In the genomic region with DNA sequence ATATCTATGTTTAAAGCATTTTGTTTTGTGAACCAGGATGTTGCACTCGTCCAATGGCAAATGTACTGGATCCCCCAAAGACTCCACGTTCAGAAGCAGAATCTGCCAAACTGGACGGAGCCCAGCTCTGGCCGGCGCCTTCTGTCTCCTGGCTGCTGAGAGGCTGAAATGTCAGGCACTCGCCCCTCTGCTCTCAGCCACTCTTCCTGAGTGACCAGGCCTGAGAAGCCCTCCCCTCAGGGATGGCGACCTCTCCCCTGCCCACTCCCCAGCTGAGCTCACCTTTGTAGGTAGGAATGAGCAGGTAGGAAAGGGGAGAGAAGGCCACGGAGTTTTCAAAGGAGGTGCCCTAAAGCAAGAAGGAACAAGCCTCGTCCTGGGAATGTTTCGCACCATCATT, we compare ENCODE assay signal across 33 cellular contexts.
"Had no signal": no experiment of that assay in that cellular context is flagged by ENCODE, and none has a peak within 500 bp of the region (broad histone marks: within the 10 kb centered on the region; RNA-seq: fewer than 3 reads in every experiment).

No MANE protein-coding gene starts in this region.

- H3K4me3 ChIP-seq: adrenal gland, body of pancreas, breast epithelium had no signal

- H3K27ac ChIP-seq: adrenal gland, body of pancreas, brain microvascular endothelial cell, breast epithelium, VCaP had no signal

- H3K27me3 ChIP-seq: body of pancreas had no signal

- H3K4me1 ChIP-seq: adrenal gland, body of pancreas, breast epithelium had no signal

- ATAC-seq: activated CD8-positive, alpha-beta memory T cell treated with anti-CD3 and anti-CD28 coated beads, Interleukin-2, amount 10 ng/mL, durations not matched to agents 7 days and 5 days; activated CD8-positive, alpha-beta T cell treated with anti-CD3 and anti-CD28 coated beads, Interleukin-2, amount 10 ng/mL, durations not matched to agents 7 days and 5 days; activated naive CD4-positive, alpha-beta T cell treated with anti-CD3 and anti-CD28 coated beads, Interleukin-2, amount 50 U/mL, for 72 hours; activated T-cell treated with anti-CD3 and anti-CD28 coated beads, Interleukin-2, amount 50 U/mL, for 4 hours; activated T-cell treated with anti-CD3 and anti-CD28 coated beads, Interleukin-2, amount 50 U/mL, for 72 hours; activated T-helper 17 cell treated with anti-CD3 and anti-CD28 coated beads, Interleukin-2, amount 50 U/mL, for 72 hours; body of pancreas had no signal

- DNase-seq: activated B cell treated with CpG ODN at 0.5 μM for 24 hours; activated CD4-positive, alpha-beta memory T cell treated with anti-CD3 and anti-CD28 coated beads for 36 hours; activated CD4-positive, alpha-beta T cell treated with anti-CD3 and anti-CD28 coated beads for 4 hours; activated CD4-positive, alpha-beta T cell treated with anti-CD3 and anti-CD28 coated beads, Interleukin-2, amount 10 ng/mL, durations not matched to agents 24 days and 14 days; activated CD4-positive, alpha-beta T cell treated with anti-CD3 and anti-CD28 coated beads, Interleukin-2, amount 50 U/mL, for 1 hour; activated CD4-positive, alpha-beta T cell treated with anti-CD3 and anti-CD28 coated beads, Interleukin-2, amount 50 U/mL, for 4 hours; activated CD4-positive, CD25-positive, alpha-beta regulatory T cell treated with anti-CD3 and anti-CD28 coated beads, Interleukin-2, amount 50 U/mL, for 72 hours; activated CD8-positive, alpha-beta memory T cell treated with anti-CD3 and anti-CD28 coated beads for 24 hours; activated CD8-positive, alpha-beta memory T cell treated with anti-CD3 and anti-CD28 coated beads, Interleukin-2, amount 10 ng/mL, durations not matched to agents 7 days and 5 days; activated CD8-positive, alpha-beta T cell treated with anti-CD3 and anti-CD28 coated beads, Interleukin-2, amount 10 ng/mL, durations not matched to agents 7 days and 5 days; activated gamma-delta T cell treated with Interleukin-2 at 50 U/mL for 16 hours; activated naive CD4-positive, alpha-beta T cell; activated naive CD4-positive, alpha-beta T cell treated with anti-CD3 and anti-CD28 coated beads for 36 hours; activated naive CD4-positive, alpha-beta T cell treated with anti-CD3 and anti-CD28 coated beads, Interleukin-2, amount 50 U/mL, for 16 hours; activated naive CD8-positive, alpha-beta T cell treated with anti-CD3 and anti-CD28 coated beads for 36 hours; activated T-cell treated with anti-CD3 and anti-CD28 coated beads for 4 hours; activated T-cell treated with anti-CD3 and anti-CD28 coated beads, Interleukin-2, amount 50 U/mL, for 1 hour; activated T-cell treated with anti-CD3 and anti-CD28 coated beads, Interleukin-2, amount 50 U/mL, for 4 hours; activated T-cell treated with anti-CD3 and anti-CD28 coated beads, Interleukin-2, amount 50 U/mL, for 72 hours; adrenal gland; amygdala; anterior cingulate cortex; body of pancreas; brain microvascular endothelial cell; central memory CD4-positive, alpha-beta T cell; SW 1271; T-helper 1 cell; T-helper 2 cell; T-helper 9 cell had no signal

- H3K9me3 ChIP-seq: adrenal gland, body of pancreas had no signal

- H3K36me3 ChIP-seq: adrenal gland, brain microvascular endothelial cell, breast epithelium had no signal
